ENCODE assay signal across 10 cellular contexts in genomic region chr17:51487947-51488346, GRCh38.
DNase-seq lines count a peak whose midpoint lies in the region; ATAC-seq, FAIRE-seq and TF ChIP-seq lines count a peak whose summit lies in the region.
"Had no signal": no experiment of that assay in that cellular context is flagged by ENCODE, and none has a peak within 500 bp of the region (broad histone marks: within the 10 kb centered on the region; RNA-seq: fewer than 3 reads in every experiment).

No MANE protein-coding gene starts in this region.

- H3K79me2 ChIP-seq in PC-3 (ENCODE audit: low read length) (no peaks in the 10 kb centered on the region), GM12878 (ENCODE audit: control insufficient read depth, insufficient read depth, low read length) (no peaks in the 10 kb centered on the region)

- H3K9me2 ChIP-seq in PC-3 (replicated peaks; ENCODE audit: low read length) = no peaks in the 10 kb centered on the region

- no peak for ATAC-seq in PC-3
- ATAC-seq in GM12878 = peak; percentile 24; the same call in 1 of the 3 replicates
- no peak for ATAC-seq in HG02852 (IDR thresholded peaks at IDR 0.05; ENCODE audit: unreplicated experiment)
- ATAC-seq in GM19023 (IDR thresholded peaks at IDR 0.05; ENCODE audit: unreplicated experiment) = no peak

- DNase-seq in NCI-H2171 treated with DMSO at 0.1 percent for 48 hours (lab: John Stamatoyannopoulos, UW) = peak; percentile 2
- no peak for DNase-seq in NCI-H2171 (lab: John Stamatoyannopoulos, UW)
- DNase-seq in PC-3 = peak; percentile 56
- no peak for DNase-seq in GM12878 (ENCODE audit: low read depth, low spot score)
- peak; percentile 1 to 50 for DNase-seq in stimulated activated CD4-positive, alpha-beta T cell treated with anti-CD3 and anti-CD28 coated beads, Interleukin-4, amount 100 ng/mL, for 4 hours
- no peak for DNase-seq in SKM-1 treated with dmso at 0.1 percent for 144 hours (lab: John Stamatoyannopoulos, UW; ENCODE audit: unreplicated experiment)
- DNase-seq: foreskin fibroblast, NCI-H2029 treated with DMSO at 0.1 percent for 48 hours had no signal

- CTCF ChIA-PET in PC-3 (lab: Charles Lee) (no interaction called here), GM12878 (lab: Yijun Ruan, JAX) (interaction anchor here (1.3 kb wide), 1 partner anchor 28 kb away, joined by 4 read pairs; no protein-coding TSS in a partner anchor)

- in situ Hi-C loops in GM12878 (cut with MboI) = no loop called here

- H3K4me3 ChIP-seq in PC-3 (ENCODE audit: low read length) (no peak overlapping the region), GM12878 (no peak overlapping the region)

- POLR2A ChIA-PET in PC-3 (lab: Charles Lee; ENCODE audit: unreplicated experiment) = no interaction called here
- POLR2A ChIA-PET in GM12878 (lab: Charles Lee) = no interaction called here

- no TSS peak for BruUV-seq in PC-3 (replicated peaks; lab: Mats Ljungman, UMichigan)
- BruUV-seq in GM12878 (replicated peaks; lab: Mats Ljungman, UMichigan) = no TSS peak

- H3K27me3 ChIP-seq in PC-3 (ENCODE audit: low read length) (peaks cover 12% of the 10 kb centered on the region; the same call in 1 of the 2 replicates), GM12878 (replicated peaks in 1 of 2; ENCODE audit: control insufficient read depth in 2 of 2, insufficient read depth in 2 of 2, low read length in 1 of 2) (no peaks in the 10 kb centered on the region)

- H3K4me1 ChIP-seq in PC-3 (ENCODE audit: insufficient read depth, low read length) (no peaks in the 10 kb centered on the region), GM12878 (ENCODE audit: control insufficient read depth, insufficient read depth, low read length) (no peaks in the 10 kb centered on the region)

- no peaks in the 10 kb centered on the region for H3F3A ChIP-seq in PC-3 (ENCODE audit: low read length, unreplicated experiment)

- TF ChIP-seq EP300 in GM12878 (IDR thresholded peaks at IDR 0.05; ENCODE audit: borderline replicate concordance in 1 of 2, control insufficient read depth in 1 of 2, low read depth in 2 of 2, low read length in 2 of 2) = no peak

- SMC1A ChIA-PET in GM12878 (lab: Charles Lee; ENCODE audit: uncharacterized antibody, unreplicated experiment) = no interaction called here

- intact Hi-C loops in PC-3 (cut with micrococcal nuclease) = no loop called here
- intact Hi-C loops in GM12878 (cut with micrococcal nuclease; ENCODE audit: unreplicated experiment) = no loop called here

- no peak for TF ChIP-seq POLR2A in GM12878 (IDR thresholded peaks at IDR 0.05; ENCODE audit: low read depth, low read length)

- FAIRE-seq in GM12878 (lab: Jason Lieb, UNC) = no peak

- H3K9me3 ChIP-seq in PC-3 (ENCODE audit: low read length) (no peaks in the 10 kb centered on the region), GM12878 (replicated peaks; ENCODE audit: control insufficient read depth, insufficient read depth, low read length) (no peaks in the 10 kb centered on the region)

- TF ChIP-seq CTCF in PC-3 (conservative IDR thresholded peaks at IDR 0.05; ENCODE audit: low read depth, low read length) (peak; percentile 60), GM12878 (IDR thresholded peaks at IDR 0.05 in 2 of 3, conservative IDR thresholded peaks at IDR 0.05 in 1 of 3; ENCODE audit: control insufficient read depth in 2 of 3, extremely low read depth in 1 of 3, insufficient read depth in 1 of 3, low read depth in 3 of 3, low read length in 3 of 3) (peak in 2 of 3 experiments; percentile 5 to 11; a peak in 1 of 6 replicates)

- H4K20me1 ChIP-seq in PC-3 (ENCODE audit: low read length) = no peaks in the 10 kb centered on the region
- H4K20me1 ChIP-seq in GM12878 (ENCODE audit: control insufficient read depth, insufficient read depth) = no peaks in the 10 kb centered on the region

- H2AFZ ChIP-seq in PC-3 (ENCODE audit: low read length) (no peak overlapping the region), GM12878 (ENCODE audit: control insufficient read depth, low read depth, low read length) (no peak overlapping the region)

- WGBS in GM12878 (ENCODE audit: insufficient coverage, insufficient replicate concordance, low lambda C conversion rate, missing lambda C conversion rate) = 50% methylated on average over 14 of the region's 14 CpGs

- H3K27ac ChIP-seq in PC-3 (ENCODE audit: low read length) (no peak overlapping the region), GM12878 (ENCODE audit: control insufficient read depth, insufficient read depth) (no peak overlapping the region)

- no peaks in the 10 kb centered on the region for H3K36me3 ChIP-seq in PC-3 (ENCODE audit: low read depth, low read length)
- H3K36me3 ChIP-seq in GM12878 (ENCODE audit: control insufficient read depth in 2 of 2, insufficient read depth in 2 of 2, low read length in 1 of 2) = no peaks in the 10 kb centered on the region

- RAD21 ChIA-PET in GM12878 (lab: Charles Lee; ENCODE audit: unreplicated experiment) = no interaction called here

- H3K4me2 ChIP-seq in PC-3 (ENCODE audit: low read length) (no peak overlapping the region), GM12878 (ENCODE audit: control insufficient read depth, insufficient read depth) (no peak overlapping the region)

- no peak overlapping the region for H3K9ac ChIP-seq in PC-3 (ENCODE audit: low read length)
- H3K9ac ChIP-seq in GM12878 (ENCODE audit: control insufficient read depth, insufficient read depth, low read length) = no peak overlapping the region

- no peak for TF ChIP-seq RAD21 in GM12878 (IDR thresholded peaks at IDR 0.05; ENCODE audit: insufficient read depth, low read depth, low read length)

TF ChIP-seq in GM12878, 131 proteins besides CTCF, POLR2A, EP300 and RAD21:
- TF ChIP-seq BRCA1 (IDR thresholded peaks at IDR 0.05; ENCODE audit: low read depth, low read length) = no peak
- no peak for TF ChIP-seq HCFC1 (IDR thresholded peaks at IDR 0.05; ENCODE audit: low read length)
- TF ChIP-seq ESRRA (IDR thresholded peaks at IDR 0.05; ENCODE audit: low read length) = no peak
- TF ChIP-seq ZNF217 (IDR thresholded peaks at IDR 0.05) = no peak
- no peak for TF ChIP-seq MXI1 (IDR thresholded peaks at IDR 0.05; ENCODE audit: low read depth, low read length)
- no peak for TF ChIP-seq GATAD2B (conservative IDR thresholded peaks at IDR 0.05; ENCODE audit: low read depth)
- TF ChIP-seq NFYA (IDR thresholded peaks at IDR 0.05; ENCODE audit: borderline replicate concordance, low read depth, low read length) = no peak
- no peak for TF ChIP-seq ZNF24 (IDR thresholded peaks at IDR 0.05)
- no peak for TF ChIP-seq ATF7 (IDR thresholded peaks at IDR 0.05; ENCODE audit: low read depth)
- TF ChIP-seq YBX1 (IDR thresholded peaks at IDR 0.05) = no peak
- TF ChIP-seq ZNF274 (IDR thresholded peaks at IDR 0.05; ENCODE audit: insufficient read depth, insufficient read length) = no peak
- TF ChIP-seq, protein P1, sequence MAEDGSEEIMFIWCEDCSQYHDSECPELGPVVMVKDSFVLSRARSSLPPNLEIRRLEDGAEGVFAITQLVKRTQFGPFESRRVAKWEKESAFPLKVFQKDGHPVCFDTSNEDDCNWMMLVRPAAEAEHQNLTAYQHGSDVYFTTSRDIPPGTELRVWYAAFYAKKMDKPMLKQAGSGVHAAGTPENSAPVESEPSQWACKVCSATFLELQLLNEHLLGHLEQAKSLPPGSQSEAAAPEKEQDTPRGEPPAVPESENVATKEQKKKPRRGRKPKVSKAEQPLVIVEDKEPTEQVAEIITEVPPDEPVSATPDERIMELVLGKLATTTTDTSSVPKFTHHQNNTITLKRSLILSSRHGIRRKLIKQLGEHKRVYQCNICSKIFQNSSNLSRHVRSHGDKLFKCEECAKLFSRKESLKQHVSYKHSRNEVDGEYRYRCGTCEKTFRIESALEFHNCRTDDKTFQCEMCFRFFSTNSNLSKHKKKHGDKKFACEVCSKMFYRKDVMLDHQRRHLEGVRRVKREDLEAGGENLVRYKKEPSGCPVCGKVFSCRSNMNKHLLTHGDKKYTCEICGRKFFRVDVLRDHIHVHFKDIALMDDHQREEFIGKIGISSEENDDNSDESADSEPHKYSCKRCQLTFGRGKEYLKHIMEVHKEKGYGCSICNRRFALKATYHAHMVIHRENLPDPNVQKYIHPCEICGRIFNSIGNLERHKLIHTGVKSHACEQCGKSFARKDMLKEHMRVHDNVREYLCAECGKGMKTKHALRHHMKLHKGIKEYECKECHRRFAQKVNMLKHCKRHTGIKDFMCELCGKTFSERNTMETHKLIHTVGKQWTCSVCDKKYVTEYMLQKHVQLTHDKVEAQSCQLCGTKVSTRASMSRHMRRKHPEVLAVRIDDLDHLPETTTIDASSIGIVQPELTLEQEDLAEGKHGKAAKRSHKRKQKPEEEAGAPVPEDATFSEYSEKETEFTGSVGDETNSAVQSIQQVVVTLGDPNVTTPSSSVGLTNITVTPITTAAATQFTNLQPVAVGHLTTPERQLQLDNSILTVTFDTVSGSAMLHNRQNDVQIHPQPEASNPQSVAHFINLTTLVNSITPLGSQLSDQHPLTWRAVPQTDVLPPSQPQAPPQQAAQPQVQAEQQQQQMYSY (CRISPR knock-in tag; IDR thresholded peaks at IDR 0.05) = no peak
- no peak for TF ChIP-seq HDAC2 (IDR thresholded peaks at IDR 0.05)
- no peak for TF ChIP-seq ELK1 (IDR thresholded peaks at IDR 0.05; ENCODE audit: low read depth, low read length)
- no peak for TF ChIP-seq RFX5 (IDR thresholded peaks at IDR 0.05; ENCODE audit: low read depth, low read length)
- no peak for TF ChIP-seq SREBF1 (IDR thresholded peaks at IDR 0.05; ENCODE audit: low read length)
- no peak for TF ChIP-seq CHD1 (IDR thresholded peaks at IDR 0.05; ENCODE audit: low read depth, low read length)

Comparison
In these comparisons a context has a peak if more than half of its experiments do, and no peak if none do; other contexts are left out.
1. DNase-seq: peak in NCI-H2171 treated with DMSO at 0.1 percent for 48 hours (single experiment), PC-3 (single experiment) and stimulated activated CD4-positive, alpha-beta T cell treated with anti-CD3 and anti-CD28 coated beads, Interleukin-4, amount 100 ng/mL, for 4 hours (2 of 2); none in NCI-H2171 (single experiment), GM12878 (single experiment) and SKM-1 treated with dmso at 0.1 percent for 144 hours (single experiment).